Comparison of ENCODE assay signal across 8 cellular contexts in the genomic region with DNA sequence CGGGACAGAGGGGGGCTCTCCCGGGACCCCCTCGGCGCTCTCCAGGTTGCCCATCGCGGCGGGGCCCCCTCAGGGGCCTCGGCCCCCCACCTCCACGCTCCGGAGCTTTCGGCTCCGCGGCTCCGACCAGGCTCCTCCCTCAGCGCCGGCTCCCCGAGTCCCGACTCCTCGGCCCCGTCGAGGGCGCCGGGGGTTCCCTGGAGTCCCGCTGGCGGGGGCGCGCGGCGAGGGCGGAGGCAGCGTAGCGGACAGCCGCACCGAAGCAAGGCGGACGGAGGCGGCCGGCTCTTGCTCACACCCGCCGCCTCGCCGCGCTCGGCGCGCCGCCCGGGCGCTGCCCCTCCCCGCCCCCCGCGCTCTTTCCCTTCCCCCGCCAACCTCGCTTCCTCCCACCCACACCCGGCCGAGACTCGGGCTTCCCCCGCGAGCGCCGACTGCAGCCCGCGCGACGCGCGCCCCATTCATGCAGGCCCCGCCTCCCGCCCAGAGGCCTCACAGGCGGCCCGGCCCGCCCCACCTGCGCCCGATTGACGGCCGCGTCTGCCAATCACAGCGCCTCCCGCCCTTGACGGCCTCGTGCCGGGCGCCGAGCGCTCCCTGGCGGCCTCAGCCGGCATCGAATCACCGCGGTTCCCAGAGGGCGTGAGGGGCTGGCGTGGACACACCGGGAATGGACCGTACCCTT. TPM values are rescaled to one million over a fixed set of nuclear protein-coding genes. Genes with fewer than 3 reads are reported as not detected.
DNase-seq lines count a peak whose midpoint lies in the region; ATAC-seq and TF ChIP-seq lines count a peak whose summit lies in the region.

A gene with protein sequence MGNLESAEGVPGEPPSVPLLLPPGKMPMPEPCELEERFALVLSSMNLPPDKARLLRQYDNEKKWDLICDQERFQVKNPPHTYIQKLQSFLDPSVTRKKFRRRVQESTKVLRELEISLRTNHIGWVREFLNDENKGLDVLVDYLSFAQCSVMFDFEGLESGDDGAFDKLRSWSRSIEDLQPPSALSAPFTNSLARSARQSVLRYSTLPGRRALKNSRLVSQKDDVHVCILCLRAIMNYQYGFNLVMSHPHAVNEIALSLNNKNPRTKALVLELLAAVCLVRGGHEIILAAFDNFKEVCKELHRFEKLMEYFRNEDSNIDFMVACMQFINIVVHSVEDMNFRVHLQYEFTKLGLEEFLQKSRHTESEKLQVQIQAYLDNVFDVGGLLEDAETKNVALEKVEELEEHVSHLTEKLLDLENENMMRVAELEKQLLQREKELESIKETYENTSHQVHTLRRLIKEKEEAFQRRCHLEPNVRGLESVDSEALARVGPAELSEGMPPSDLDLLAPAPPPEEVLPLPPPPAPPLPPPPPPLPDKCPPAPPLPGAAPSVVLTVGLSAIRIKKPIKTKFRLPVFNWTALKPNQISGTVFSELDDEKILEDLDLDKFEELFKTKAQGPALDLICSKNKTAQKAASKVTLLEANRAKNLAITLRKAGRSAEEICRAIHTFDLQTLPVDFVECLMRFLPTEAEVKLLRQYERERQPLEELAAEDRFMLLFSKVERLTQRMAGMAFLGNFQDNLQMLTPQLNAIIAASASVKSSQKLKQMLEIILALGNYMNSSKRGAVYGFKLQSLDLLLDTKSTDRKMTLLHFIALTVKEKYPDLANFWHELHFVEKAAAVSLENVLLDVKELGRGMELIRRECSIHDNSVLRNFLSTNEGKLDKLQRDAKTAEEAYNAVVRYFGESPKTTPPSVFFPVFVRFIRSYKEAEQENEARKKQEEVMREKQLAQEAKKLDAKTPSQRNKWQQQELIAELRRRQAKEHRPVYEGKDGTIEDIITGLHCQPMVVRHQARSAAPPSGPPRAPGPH (minus strand): TSS at position 279 of the 685 bp plus-strand sequence. CDS start 225 bp downstream, at position 54.

- H3K27ac ChIP-seq in SK-N-SH (ENCODE audit: low read depth in 2 of 2, low read length in 1 of 2) = peak within 1 kb of the TSS; percentile 79 to 88
- H3K27ac ChIP-seq in ovary = peak within 1 kb of the TSS; percentile 82 to 97
- peak within 1 kb of the TSS; percentile 84 to 97 (median 87) for H3K27ac ChIP-seq in thyroid gland

- H3K9me3 ChIP-seq in SK-N-SH = no peaks in the 10 kb centered on the region
- H3K9me3 ChIP-seq in ovary = no peaks in the 10 kb centered on the region
- H3K9me3 ChIP-seq in thyroid gland = no peaks in the 10 kb centered on the region

- TF ChIP-seq POLR2A in ovary (IDR thresholded peaks at IDR 0.05) = peak; percentile 65
- peak; percentile 25 to 72 for TF ChIP-seq POLR2A in thyroid gland (IDR thresholded peaks at IDR 0.05)

- POLR2A ChIA-PET in SK-N-SH (lab: Yijun Ruan, JAX) = interaction anchor here (0.6 to 2.7 kb wide), 6 partner anchors 11 to 331 kb away, joined by 3 to 20 read pairs (median 6); a partner anchor contains a TSS

- H3K9ac ChIP-seq in SK-N-SH = peak within 1 kb of the TSS; percentile 92

- H3K27me3 ChIP-seq in SK-N-SH (ENCODE audit: insufficient read depth) (no peaks in the 10 kb centered on the region), ovary (no peaks in the 10 kb centered on the region), thyroid gland (no peaks in the 10 kb centered on the region)

- peak within 1 kb of the TSS; percentile 90 for H3K4me2 ChIP-seq in SK-N-SH

- peaks cover 13% of the 10 kb centered on the region for H4K20me1 ChIP-seq in SK-N-SH (ENCODE audit: insufficient read depth)

- H3F3A ChIP-seq in SK-N-SH (replicated peaks; ENCODE audit: insufficient read depth) = peaks cover 28% of the 10 kb centered on the region

- TF ChIP-seq CTCF in GM12864 (IDR thresholded peaks at IDR 0.05; ENCODE audit: low read depth, low read length, missing control alignments) (peak; percentile 88), SK-N-SH (IDR thresholded peaks at IDR 0.05) (peak; percentile 93), ovary (IDR thresholded peaks at IDR 0.05) (peak; percentile 94 to 100 (median 100)), thyroid gland (IDR thresholded peaks at IDR 0.05) (peak; percentile 87 to 100 (median 96))

- H3K36me3 ChIP-seq in SK-N-SH (replicated peaks in 1 of 2; ENCODE audit: control insufficient read depth in 1 of 2, insufficient read depth in 2 of 2, low read length in 1 of 2) (no peaks in the 10 kb centered on the region), ovary (no peaks in the 10 kb centered on the region), thyroid gland (no peaks in the 10 kb centered on the region)

- peak within 1 kb of the TSS; percentile 86 to 90 for H3K27ac Mint-ChIP-seq in activated naive CD4-positive, alpha-beta T cell treated with anti-CD3 and anti-CD28 coated beads, Interleukin-2, amount 50 U/mL, for 72 hours

- intact Hi-C loops in ovary (cut with DNase I) = loop anchor here (1.0 to 5.0 kb wide), 4 partner anchors 34 to 63 kb away; no protein-coding TSS in a partner anchor
- intact Hi-C loops in thyroid gland (cut with DNase I) = no loop called here

- CTCF ChIA-PET in SK-N-SH (lab: Yijun Ruan, JAX) = interaction anchor here (0.6 to 22.7 kb wide), 24 partner anchors 10 to 576 kb away, joined by 3 to 590 read pairs (median 4); a partner anchor contains a TSS

- DNase-seq in GM12864 (ENCODE audit: low read depth) (peak; percentile 84), NCI-H1092 (lab: John Stamatoyannopoulos, UW) (peak; percentile 84), SK-N-SH (peak; percentile 99), glomerular visceral epithelial cell (ENCODE audit: extremely low spot score) (peak; percentile 97), ovary (peak; percentile 99 to 100 (median 99)), thyroid gland (peak; percentile 98)
- DNase-seq in activated naive CD4-positive, alpha-beta T cell treated with anti-CD3 and anti-CD28 coated beads, Interleukin-2, amount 50 U/mL, for 72 hours (ENCODE audit: low spot score in 2 of 2) = peak; percentile 99 to 100

- no peaks in the 10 kb centered on the region for H3K36me3 Mint-ChIP-seq in activated naive CD4-positive, alpha-beta T cell treated with anti-CD3 and anti-CD28 coated beads, Interleukin-2, amount 50 U/mL, for 72 hours

- H3K4me3 ChIP-seq in GM12864 (ENCODE audit: low read depth, low read length) (peak within 1 kb of the TSS; percentile 94), SK-N-SH (ENCODE audit: low read depth in 2 of 2, low read length in 1 of 2) (peak within 1 kb of the TSS; percentile 83 to 96), ovary (peak within 1 kb of the TSS; percentile 97), thyroid gland (replicated peaks in 1 of 3) (peak within 1 kb of the TSS; percentile 16 to 90 (median 61))

- peak within 1 kb of the TSS; percentile 73 for H2AFZ ChIP-seq in SK-N-SH (ENCODE audit: low read depth)

- peak; percentile 76 for ATAC-seq in HG02610 (IDR thresholded peaks at IDR 0.05; ENCODE audit: unreplicated experiment)
- peak; percentile 88 to 94 for ATAC-seq in activated naive CD4-positive, alpha-beta T cell treated with anti-CD3 and anti-CD28 coated beads, Interleukin-2, amount 50 U/mL, for 72 hours

- H3K9me3 Mint-ChIP-seq in activated naive CD4-positive, alpha-beta T cell treated with anti-CD3 and anti-CD28 coated beads, Interleukin-2, amount 50 U/mL, for 72 hours = no peaks in the 10 kb centered on the region

- no peaks in the 10 kb centered on the region for H3K9me2 ChIP-seq in SK-N-SH

- TF ChIP-seq EP300 in SK-N-SH (IDR thresholded peaks at IDR 0.05; ENCODE audit: borderline replicate concordance in 1 of 2, low read depth in 1 of 2, low read length in 1 of 2) (0 out of 4 replicates have a peak, but pooled peaks of 1 of the 2 experiments have one; percentile 25), ovary (IDR thresholded peaks at IDR 0.05) (no peak)

- H3K4me1 ChIP-seq in SK-N-SH (ENCODE audit: control insufficient read depth in 1 of 2, insufficient read depth in 2 of 2, low read depth in 1 of 2, low read length in 1 of 2) (peaks cover 25 to 28% of the 10 kb centered on the region in 2 experiments; a peak in 3 of 4 replicates), ovary (ENCODE audit: insufficient read depth) (peaks cover 14% of the 10 kb centered on the region), thyroid gland (peaks cover 18 to 40% of the 10 kb centered on the region in 2 donors)

- peaks cover 47% of the 10 kb centered on the region for H3K79me2 ChIP-seq in SK-N-SH (ENCODE audit: insufficient read depth)

- WGBS in SK-N-SH (ENCODE audit: low lambda C conversion rate) = under 1% methylated on average over 53 of the region's 94 CpGs
- WGBS in ovary, 3 donors = 0 to 1% (median 0%) methylated on average over 32 to 94 of the region's 94 CpGs
- 1 to 3% methylated on average over 12 to 24 of the region's 94 CpGs for WGBS in thyroid gland, 2 donors

- TF ChIP-seq RAD21 in SK-N-SH (IDR thresholded peaks at IDR 0.05; ENCODE audit: low read length) = peak; percentile 95

TF ChIP-seq in SK-N-SH, 30 proteins besides CTCF, POLR2A, EP300 and RAD21 (continues in another document):
- TF ChIP-seq, protein P1, sequence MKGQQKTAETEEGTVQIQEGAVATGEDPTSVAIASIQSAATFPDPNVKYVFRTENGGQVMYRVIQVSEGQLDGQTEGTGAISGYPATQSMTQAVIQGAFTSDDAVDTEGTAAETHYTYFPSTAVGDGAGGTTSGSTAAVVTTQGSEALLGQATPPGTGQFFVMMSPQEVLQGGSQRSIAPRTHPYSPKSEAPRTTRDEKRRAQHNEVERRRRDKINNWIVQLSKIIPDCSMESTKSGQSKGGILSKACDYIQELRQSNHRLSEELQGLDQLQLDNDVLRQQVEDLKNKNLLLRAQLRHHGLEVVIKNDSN (IDR thresholded peaks at IDR 0.05; ENCODE audit: borderline replicate concordance, low read depth) = no peak
- TF ChIP-seq FOSL2 (IDR thresholded peaks at IDR 0.05; ENCODE audit: borderline replicate concordance, low read depth) = no peak
- TF ChIP-seq TCF12 (IDR thresholded peaks at IDR 0.05) = peak; percentile 4; the same call in 1 of the 2 replicates
- TF ChIP-seq POLR2AphosphoS5 (IDR thresholded peaks at IDR 0.05; ENCODE audit: low read depth, low read length) = no peak; the same call in 1 of the 2 replicates
- TF ChIP-seq, protein P2, sequence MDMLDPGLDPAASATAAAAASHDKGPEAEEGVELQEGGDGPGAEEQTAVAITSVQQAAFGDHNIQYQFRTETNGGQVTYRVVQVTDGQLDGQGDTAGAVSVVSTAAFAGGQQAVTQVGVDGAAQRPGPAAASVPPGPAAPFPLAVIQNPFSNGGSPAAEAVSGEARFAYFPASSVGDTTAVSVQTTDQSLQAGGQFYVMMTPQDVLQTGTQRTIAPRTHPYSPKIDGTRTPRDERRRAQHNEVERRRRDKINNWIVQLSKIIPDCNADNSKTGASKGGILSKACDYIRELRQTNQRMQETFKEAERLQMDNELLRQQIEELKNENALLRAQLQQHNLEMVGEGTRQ (IDR thresholded peaks at IDR 0.05; ENCODE audit: borderline replicate concordance, low read depth, low read length) = no peak

RNA-seq across cellular contexts. Expression of the gene that starts here (rescaled TPM):
- polyA plus RNA-seq in SK-N-SH (2012; rRNA removed) = 10.2 and 13.1 TPM in 2 replicates
- polyA plus RNA-seq in SK-N-SH (2012; cell fraction: cytosol; rRNA removed) = 6.6 and 8.8 TPM in 2 replicates
- 19.5 and 24.9 TPM in 2 replicates for polyA plus RNA-seq in SK-N-SH (2012; cell fraction: nucleus; rRNA removed)
- total RNA-seq in activated naive CD4-positive, alpha-beta T cell treated with anti-CD3 and anti-CD28 coated beads, Interleukin-2, amount 50 U/mL, for 72 hours = 10 to 100 TPM; 25.9 to 27.6 TPM
- 10 to 100 TPM; 15.7 to 58.1 (median 40.0) TPM for total RNA-seq in ovary
- polyA plus RNA-seq in ovary = 10 to 100 TPM; 21.4 to 26.3 TPM
- 10 to 100 TPM; 30.9 to 41.8 (median 35.1) TPM for total RNA-seq in thyroid gland

Comparison
In these comparisons a context has a peak if more than half of its experiments do, and no peak if none do; other contexts are left out.
1. Peak in every context shown above with its lines: DNase-seq, ATAC-seq, H3K4me3 ChIP-seq and H3K27ac ChIP-seq.